In genomic region chr18:55301196-55301540, GRCh38 we compare ENCODE assay signal across 15 cellular contexts.
DNase-seq lines count a peak whose midpoint lies in the region; ATAC-seq and TF ChIP-seq lines count a peak whose summit lies in the region.
"Had no signal": no experiment of that assay in that cellular context is flagged by ENCODE, and none has a peak within 500 bp of the region (broad histone marks: within the 10 kb centered on the region; RNA-seq: fewer than 3 reads in every experiment).

No MANE protein-coding gene starts in this region.

- no peak overlapping the region for H3K4ac ChIP-seq in IMR-90 (ENCODE audit: low read depth, low read length)

- no peak overlapping the region for H4K5ac ChIP-seq in IMR-90 (ENCODE audit: low read depth, low read length)

- H3K23ac ChIP-seq in IMR-90 (ENCODE audit: low read depth, low read length): no peak overlapping the region

- no peak for TF ChIP-seq CTCF in AG10803 (conservative IDR thresholded peaks at IDR 0.05; ENCODE audit: low read length)
- no peak for TF ChIP-seq CTCF in IMR-90 (conservative IDR thresholded peaks at IDR 0.05; ENCODE audit: low read depth, low read length)
- no peak for TF ChIP-seq CTCF in fibroblast of lung (conservative IDR thresholded peaks at IDR 0.05 in 1 of 2, IDR thresholded peaks at IDR 0.05 in 1 of 2; ENCODE audit: low read depth in 1 of 2, low read length in 2 of 2)
- TF ChIP-seq CTCF in sigmoid colon (IDR thresholded peaks at IDR 0.05): no peak

- intact Hi-C loops in IMR-90 (cut with micrococcal nuclease) (no loop called here), sigmoid colon (cut with DNase I) (no loop called here)

- peak overlapping the region in 1 of 2 experiments; percentile 53; a peak in 2 of 4 replicates for H4K8ac ChIP-seq in IMR-90 (ENCODE audit: low read depth in 2 of 2, low read length in 2 of 2)

- H3K27ac ChIP-seq in IMR-90 (ENCODE audit: insufficient read depth, low read length) (no peak overlapping the region), fibroblast of lung (ENCODE audit: insufficient read depth, low read length) (peak overlapping the region; percentile 5), sigmoid colon (peak overlapping the region in 3 of 4 donors; percentile 28 to 77 (median 75))
- H3K27ac ChIP-seq: C4-2B had no signal

- peaks cover 12% of the 10 kb centered on the region for H4K20me1 ChIP-seq in IMR-90 (ENCODE audit: insufficient read depth, low read length)
- no peaks in the 10 kb centered on the region for H4K20me1 ChIP-seq in fibroblast of lung (ENCODE audit: control insufficient read depth, extremely low read depth, insufficient read depth, low read length)

- H3K79me1 ChIP-seq in IMR-90 (ENCODE audit: low read depth in 1 of 2, low read length in 2 of 2): peaks cover 43 to 71% of the 10 kb centered on the region in 2 experiments

- BruUV-seq in IMR-90 (replicated peaks; lab: Mats Ljungman, UMichigan): no TSS peak

- dilution Hi-C loops in IMR-90 (cut with HindIII; ENCODE audit: low sequenced_read_pairs, unreplicated experiment): no loop called here

- no peak overlapping the region for H4K91ac ChIP-seq in IMR-90 (ENCODE audit: insufficient read depth, low read depth, low read length)

- no peak overlapping the region for H2AK5ac ChIP-seq in IMR-90 (ENCODE audit: low read depth, low read length)

- WGBS in IMR-90 (ENCODE audit: extremely low coverage in 2 of 2, insufficient read length in 1 of 2), 2 experiments: no CpG with 5 or more reads among the region's 9 CpGs
- 72 to 82% methylated on average over 9 of the region's 9 CpGs for WGBS in sigmoid colon, 2 donors

- H3K4me1 ChIP-seq in IMR-90 (ENCODE audit: control insufficient read depth, insufficient read depth, low read length) (peaks cover 12% of the 10 kb centered on the region), fibroblast of lung (ENCODE audit: control insufficient read depth, extremely low read depth, insufficient read depth, low read length) (no peaks in the 10 kb centered on the region), sigmoid colon (peaks cover 0 to 35% (median 30%) of the 10 kb centered on the region in 4 donors)

- no peak overlapping the region for H2AK9ac ChIP-seq in IMR-90 (replicated peaks; ENCODE audit: low read depth, low read length, poor library complexity)

- H3K4me3 ChIP-seq in AG10803 (ENCODE audit: low read length) (peak overlapping the region; percentile 51), IMR-90 (ENCODE audit: insufficient read depth, low read depth, low read length) (no peak overlapping the region), fibroblast of lung (replicated peaks in 1 of 4; ENCODE audit: control extremely low read depth in 1 of 4, insufficient read depth in 1 of 4, low read depth in 3 of 4, low read length in 4 of 4) (peak overlapping the region; percentile 4 to 54 (median 24)), sigmoid colon (peak overlapping the region in 3 of 4 donors; percentile 11 to 35 (median 31))

- H3K36me3 ChIP-seq in IMR-90 (ENCODE audit: control insufficient read depth, insufficient read depth, low read length) (no peaks in the 10 kb centered on the region), fibroblast of lung (ENCODE audit: control insufficient read depth, insufficient read depth, low read length) (no peaks in the 10 kb centered on the region), sigmoid colon (no peaks in the 10 kb centered on the region)

- H3K18ac ChIP-seq in IMR-90 (ENCODE audit: low read depth, low read length): no peak overlapping the region

- H2BK15ac ChIP-seq in IMR-90 (ENCODE audit: low read depth, low read length): no peak overlapping the region

- peaks cover 12% of the 10 kb centered on the region for H3K79me2 ChIP-seq in fibroblast of lung (ENCODE audit: control insufficient read depth, insufficient read depth, low read length)

- no peak overlapping the region for H3K14ac ChIP-seq in IMR-90 (replicated peaks; ENCODE audit: low read depth, low read length)

- no peak for ATAC-seq in IMR-90 (ENCODE audit: low read depth)
- no peak for ATAC-seq in HG02970 (IDR thresholded peaks at IDR 0.05; ENCODE audit: low FRiP score, unreplicated experiment)
- no peak for ATAC-seq in GM21723 (IDR thresholded peaks at IDR 0.05; ENCODE audit: unreplicated experiment)
- ATAC-seq in HG02840 (IDR thresholded peaks at IDR 0.05; ENCODE audit: low FRiP score, unreplicated experiment): no peak
- ATAC-seq: esophagus mucosa had no signal

- DNase-seq in AG10803 (ENCODE audit: low read depth): peak; percentile 56
- DNase-seq in IMR-90: peak; percentile 17
- peak in 1 of 2 donors; percentile 68 for DNase-seq in fibroblast of lung (ENCODE audit: low read depth in 2 of 2)
- DNase-seq in sigmoid colon: no peak
- DNase-seq in activated CD4-positive, alpha-beta T cell treated with anti-CD3 and anti-CD28 coated beads for 1 hour: no peak
- DNase-seq: activated CD4-positive, alpha-beta T cell treated with anti-CD3 and anti-CD28 coated beads, Interleukin-2, amount 50 U/mL, for 4 hours; activated effector memory CD4-positive, alpha-beta T cell treated with anti-CD3 and anti-CD28 coated beads, Interleukin-2, amount 50 U/mL, for 16 hours; central memory CD4-positive, alpha-beta T cell; islet precursor cell; stimulated activated CD8-positive, alpha-beta memory T cell treated with anti-CD3 and anti-CD28 coated beads, Interleukin-4, amount 100 ng/mL, for 48 hours had no signal

- H2BK5ac ChIP-seq in IMR-90 (ENCODE audit: low read depth, low read length, poor library complexity, severe bottlenecking): no peak overlapping the region

- in situ Hi-C loops in IMR-90 (cut with MboI; ENCODE audit: low sequenced_read_pairs): no loop called here

- TF ChIP-seq POLR2A in IMR-90 (IDR thresholded peaks at IDR 0.05; ENCODE audit: low read depth, low read length) (no peak), sigmoid colon (IDR thresholded peaks at IDR 0.05) (no peak)

- peaks cover 8% of the 10 kb centered on the region for H3K9me1 ChIP-seq in IMR-90 (ENCODE audit: insufficient read depth, low read length)

- CTCF ChIA-PET in IMR-90 (lab: Yijun Ruan, JAX): interaction anchor here (1.2 kb wide), 1 partner anchor 8 kb away, joined by 3 read pairs; no protein-coding TSS in a partner anchor

- POLR2A ChIA-PET in IMR-90 (lab: Charles Lee; ENCODE audit: unreplicated experiment): interaction anchor here (0.6 kb wide), 1 partner anchor 27 kb away, joined by 4 read pairs; no protein-coding TSS in a partner anchor

- TF ChIP-seq RAD21 in IMR-90 (IDR thresholded peaks at IDR 0.05; ENCODE audit: low read length): no peak

- H2BK20ac ChIP-seq in IMR-90 (ENCODE audit: low read depth, low read length): no peak overlapping the region

- H3K56ac ChIP-seq in IMR-90 (ENCODE audit: extremely low read depth, insufficient read depth, low read length): no peak overlapping the region

- H3K4me2 ChIP-seq in IMR-90 (ENCODE audit: low read depth, low read length): no peak overlapping the region; the same call in 1 of the 2 replicates
- peak overlapping the region; percentile 83 for H3K4me2 ChIP-seq in fibroblast of lung (ENCODE audit: extremely low read depth, insufficient read depth, low read length)

- no peak overlapping the region for H2BK120ac ChIP-seq in IMR-90 (ENCODE audit: low read depth, low read length)

- no peak for TF ChIP-seq EP300 in sigmoid colon (IDR thresholded peaks at IDR 0.05)

- no peaks in the 10 kb centered on the region for H3K27me3 ChIP-seq in IMR-90 (ENCODE audit: control insufficient read depth, insufficient read depth, low read length)
- H3K27me3 ChIP-seq in fibroblast of lung (ENCODE audit: control insufficient read depth, insufficient read depth, low read length): no peaks in the 10 kb centered on the region
- no peaks in the 10 kb centered on the region for H3K27me3 ChIP-seq in sigmoid colon

- no peaks in the 10 kb centered on the region for H3K9me3 ChIP-seq in IMR-90 (ENCODE audit: control insufficient read depth, insufficient read depth, low read length)
- no peaks in the 10 kb centered on the region for H3K9me3 ChIP-seq in fibroblast of lung (ENCODE audit: control insufficient read depth, insufficient read depth, low read depth, low read length)
- H3K9me3 ChIP-seq in sigmoid colon: no peaks in the 10 kb centered on the region

- H2AFZ ChIP-seq in IMR-90 (replicated peaks; ENCODE audit: low read length, poor library complexity): no peak overlapping the region
- H2AFZ ChIP-seq in fibroblast of lung (ENCODE audit: low read length): no peak overlapping the region

- H3K9ac ChIP-seq in IMR-90 (ENCODE audit: low read depth, low read length) (no peak overlapping the region), fibroblast of lung (ENCODE audit: insufficient read depth, low read length) (no peak overlapping the region)

TF ChIP-seq in IMR-90, 13 proteins besides CTCF, POLR2A, EP300 and RAD21 (continues in another document):
- TF ChIP-seq, protein P1, sequence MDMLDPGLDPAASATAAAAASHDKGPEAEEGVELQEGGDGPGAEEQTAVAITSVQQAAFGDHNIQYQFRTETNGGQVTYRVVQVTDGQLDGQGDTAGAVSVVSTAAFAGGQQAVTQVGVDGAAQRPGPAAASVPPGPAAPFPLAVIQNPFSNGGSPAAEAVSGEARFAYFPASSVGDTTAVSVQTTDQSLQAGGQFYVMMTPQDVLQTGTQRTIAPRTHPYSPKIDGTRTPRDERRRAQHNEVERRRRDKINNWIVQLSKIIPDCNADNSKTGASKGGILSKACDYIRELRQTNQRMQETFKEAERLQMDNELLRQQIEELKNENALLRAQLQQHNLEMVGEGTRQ (IDR thresholded peaks at IDR 0.05; ENCODE audit: low read depth, low read length): no peak
- TF ChIP-seq RFX5 (IDR thresholded peaks at IDR 0.05; ENCODE audit: low read depth, low read length): no peak
- no peak for TF ChIP-seq SMC3 (IDR thresholded peaks at IDR 0.05; ENCODE audit: low read depth, low read length)
- TF ChIP-seq BHLHE40 (IDR thresholded peaks at IDR 0.05; ENCODE audit: low read depth, low read length): no peak
- no peak for TF ChIP-seq CHD1 (IDR thresholded peaks at IDR 0.05; ENCODE audit: low read depth, low read length)
- TF ChIP-seq RCOR1 (IDR thresholded peaks at IDR 0.05; ENCODE audit: insufficient replicate concordance, low read length): no peak
- TF ChIP-seq NFE2L2 (IDR thresholded peaks at IDR 0.05; ENCODE audit: low read depth, low read length): no peak
- no peak for TF ChIP-seq FOS (IDR thresholded peaks at IDR 0.05; ENCODE audit: low read depth, low read length)
- no peak for TF ChIP-seq ELK1 (IDR thresholded peaks at IDR 0.05; ENCODE audit: borderline replicate concordance, low read depth, low read length)
- no peak for TF ChIP-seq MAZ (IDR thresholded peaks at IDR 0.05; ENCODE audit: borderline replicate concordance, low read depth, low read length)

Comparison
In these comparisons a context has a peak if more than half of its experiments do, and no peak if none do; other contexts are left out.
1. DNase-seq: peak in AG10803 (single experiment) and IMR-90 (single experiment); none in sigmoid colon (single experiment) and activated CD4-positive, alpha-beta T cell treated with anti-CD3 and anti-CD28 coated beads for 1 hour (single experiment).